19 cellular contexts compared by ENCODE assay signal in the genomic region with DNA sequence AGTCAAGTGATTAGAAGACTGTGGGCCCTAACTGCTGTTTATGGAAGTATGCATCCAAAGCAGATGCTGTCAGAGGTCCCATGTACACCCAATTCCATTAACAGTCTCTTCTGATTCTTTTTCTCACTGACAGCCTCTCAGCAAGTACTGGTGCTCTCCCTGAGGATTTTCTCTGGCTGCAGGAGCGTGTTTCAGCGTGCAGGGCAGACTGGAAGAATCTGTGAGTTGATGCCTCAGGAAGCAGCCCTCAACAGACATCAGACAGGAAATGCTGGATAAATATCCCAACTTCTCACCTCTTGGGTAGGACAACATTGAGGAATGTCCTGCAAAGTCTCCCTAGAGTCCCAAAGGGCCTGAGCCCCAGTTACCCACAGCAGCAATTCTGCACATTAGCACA.
"Had no signal": no experiment of that assay in that cellular context is flagged by ENCODE, and none has a peak within 500 bp of the region (broad histone marks: within the 10 kb centered on the region; RNA-seq: fewer than 3 reads in every experiment).

No MANE protein-coding gene starts in this region.

- DNase-seq: activated CD4-positive, alpha-beta memory T cell treated with anti-CD3 and anti-CD28 coated beads for 36 hours; activated CD4-positive, alpha-beta T cell treated with anti-CD3 and anti-CD28 coated beads for 36 hours; activated gamma-delta T cell treated with Interleukin-2 at 50 U/mL for 16 hours; activated T-cell treated with anti-CD3 and anti-CD28 coated beads for 4 hours; amniotic stem cell; caudate nucleus; dorsolateral prefrontal cortex; erythroblast; gastrocnemius medialis; heart left ventricle; immature natural killer cell; mesendoderm; naive thymus-derived CD4-positive, alpha-beta T cell; ovary; stimulated activated CD4-positive, alpha-beta T cell treated with anti-CD3 and anti-CD28 coated beads, Interleukin-4, amount 100 ng/mL, for 24 hours; thyroid gland had no signal

- H3K4me1 ChIP-seq: gastrocnemius medialis, thyroid gland had no signal

- H3K27me3 ChIP-seq: dorsolateral prefrontal cortex, gastrocnemius medialis, ovary, thyroid gland had no signal

- H3K9me3 ChIP-seq: gastrocnemius medialis, heart left ventricle, ovary, thyroid gland had no signal

- H3K4me3 ChIP-seq: dorsolateral prefrontal cortex, gastrocnemius medialis, heart left ventricle, ovary, thyroid gland had no signal

- H3K36me3 ChIP-seq: gastrocnemius medialis, heart left ventricle, ovary, thyroid gland had no signal

- ATAC-seq: activated CD4-positive, alpha-beta T cell treated with anti-CD3 and anti-CD28 coated beads for 36 hours; gastrocnemius medialis; heart left ventricle; naive thymus-derived CD4-positive, alpha-beta T cell; sciatic nerve; stimulated activated effector memory CD8-positive, alpha-beta T cell treated with anti-CD3 and anti-CD28 coated beads, Interleukin-12 subunit alpha, Interleukin-12 subunit beta, amount 100 ng/mL, for 72 hours; WTC11 had no signal

- H3K27ac ChIP-seq: gastrocnemius medialis, ovary, thyroid gland had no signal
